Comparison of ENCODE assay signal across 15 cellular contexts in genomic region chr13:20482275-20482761, GRCh38. TPM values are rescaled to one million over a fixed set of nuclear protein-coding genes. Genes with fewer than 3 reads are reported as not detected.
DNase-seq lines count a peak whose midpoint lies in the region; ATAC-seq and TF ChIP-seq lines count a peak whose summit lies in the region.
"Had no signal": no experiment of that assay in that cellular context is flagged by ENCODE, and none has a peak within 500 bp of the region (broad histone marks: within the 10 kb centered on the region; RNA-seq: fewer than 3 reads in every experiment).

No MANE protein-coding gene starts in this region.

- TF ChIP-seq POLR2A in esophagus squamous epithelium (IDR thresholded peaks at IDR 0.05), result no peak

- WGBS in esophagus squamous epithelium, 2 donors, result 43 to 61% methylated on average over 11 of the region's 11 CpGs
- WGBS in trophoblast cell (ENCODE audit: extremely low coverage, insufficient coverage, insufficient read length), result no CpG with 5 or more reads among the region's 11 CpGs

- no peak overlapping the region for H2BK5ac ChIP-seq in trophoblast cell (ENCODE audit: low read depth, low read length, poor library complexity)

- peak; percentile 44; the same call in 1 of the 3 replicates for ATAC-seq in RWPE2 (ENCODE audit: low read depth)
- ATAC-seq in GM19397 (IDR thresholded peaks at IDR 0.05; ENCODE audit: unreplicated experiment), result no peak
- no peak for ATAC-seq in GM21576 (IDR thresholded peaks at IDR 0.05; ENCODE audit: unreplicated experiment)
- no peak for ATAC-seq in left lung
- ATAC-seq: HCT116 had no signal

- no peak overlapping the region for H2AK5ac ChIP-seq in trophoblast cell (ENCODE audit: low read length)

- no peak overlapping the region for H4K12ac ChIP-seq in trophoblast cell (ENCODE audit: low read depth, low read length)

- no peak overlapping the region for H3K18ac ChIP-seq in trophoblast cell (ENCODE audit: low read length)

- TF ChIP-seq CTCF in RWPE2 (IDR thresholded peaks at IDR 0.05; ENCODE audit: poor library complexity, severe bottlenecking) (no peak), esophagus squamous epithelium (IDR thresholded peaks at IDR 0.05) (peak in 2 of 6 experiments; percentile 25 to 45), left lung (IDR thresholded peaks at IDR 0.05) (no peak)

- H3K79me2 ChIP-seq in trophoblast cell (ENCODE audit: control insufficient read depth, insufficient read depth, low read length, poor library complexity), result no peaks in the 10 kb centered on the region

- no peak overlapping the region for H3K23ac ChIP-seq in trophoblast cell (ENCODE audit: low read length)

- H3K4me2 ChIP-seq in BLaER1 (peak overlapping the region; percentile 84), trophoblast cell (ENCODE audit: low read length) (peak overlapping the region; percentile 31)

- H2BK120ac ChIP-seq in trophoblast cell (ENCODE audit: insufficient read depth, low read length, poor library complexity), result no peak overlapping the region

- DNase-seq in RWPE2 (ENCODE audit: low spot score) (no peak), esophagus squamous epithelium (lab: John Stamatoyannopoulos, UW) (no peak), trophoblast cell (peak; percentile 15 to 72), left lung (no peak)
- DNase-seq in activated CD4-positive, alpha-beta T cell treated with anti-CD3 and anti-CD28 coated beads for 4 hours, result no peak
- DNase-seq: activated effector memory CD4-positive, alpha-beta T cell treated with Interleukin-2 at 50 U/mL for 16 hours; immature natural killer cell; NCI-H1105; spleen had no signal

- H3K27me3 ChIP-seq in BLaER1 (no peaks in the 10 kb centered on the region), RWPE2 (ENCODE audit: insufficient read depth, poor library complexity, severe bottlenecking) (no peaks in the 10 kb centered on the region), esophagus squamous epithelium (no peaks in the 10 kb centered on the region), trophoblast cell (ENCODE audit: insufficient read depth, low read length) (no peaks in the 10 kb centered on the region), left lung (no peaks in the 10 kb centered on the region)
- H3K27me3 ChIP-seq: ascending aorta, spleen had no signal

- no peak overlapping the region for H2BK12ac ChIP-seq in trophoblast cell (ENCODE audit: low read length)

- no peak overlapping the region for H3K14ac ChIP-seq in trophoblast cell (ENCODE audit: low read length)

- H3K9ac ChIP-seq in BLaER1 (peak overlapping the region; percentile 39; the same call in 1 of the 2 replicates), trophoblast cell (ENCODE audit: low read length) (no peak overlapping the region)

- peak overlapping the region; percentile 42; the same call in 1 of the 2 replicates for H3K4me3 ChIP-seq in BLaER1
- no peak overlapping the region for H3K4me3 ChIP-seq in RWPE2 (ENCODE audit: severe bottlenecking)
- H3K4me3 ChIP-seq in esophagus squamous epithelium, result no peak overlapping the region
- H3K4me3 ChIP-seq in trophoblast cell (ENCODE audit: low read depth, low read length), result no peak overlapping the region
- no peak overlapping the region for H3K4me3 ChIP-seq in left lung
- H3K4me3 ChIP-seq: ascending aorta, spleen had no signal

- H3K79me1 ChIP-seq in trophoblast cell (ENCODE audit: low read length), result peaks cover 4% of the 10 kb centered on the region

- H3K4ac ChIP-seq in trophoblast cell (ENCODE audit: low read depth, low read length), result no peak overlapping the region

- H3K36me3 ChIP-seq in BLaER1 (no peaks in the 10 kb centered on the region), RWPE2 (ENCODE audit: low read depth) (no peaks in the 10 kb centered on the region), esophagus squamous epithelium (no peaks in the 10 kb centered on the region), trophoblast cell (ENCODE audit: control insufficient read depth in 1 of 2, insufficient read depth in 2 of 2, low read length in 2 of 2) (no peaks in the 10 kb centered on the region), left lung (no peaks in the 10 kb centered on the region)

- H3K27ac ChIP-seq in BLaER1 (peak overlapping the region; percentile 65; the same call in 1 of the 2 replicates), RWPE2 (ENCODE audit: poor library complexity, severe bottlenecking) (no peak overlapping the region), esophagus squamous epithelium (peak overlapping the region; percentile 40 to 74 (median 58)), trophoblast cell (ENCODE audit: low read depth, low read length) (peak overlapping the region; percentile 44), left lung (no peak overlapping the region)
- H3K27ac ChIP-seq: ascending aorta, spleen had no signal

- no peak overlapping the region for H4K8ac ChIP-seq in trophoblast cell (ENCODE audit: low read depth, low read length)

- intact Hi-C loops in esophagus squamous epithelium (cut with DNase I) (loop anchor here (10.0 kb wide), 1 partner anchor 298 kb away; no protein-coding TSS in a partner anchor), left lung (cut with DNase I) (no loop called here)

- H3K9me3 ChIP-seq in BLaER1 (0 out of 2 replicates have a peak, but pooled peaks cover 4% of the 10 kb centered on the region), RWPE2 (ENCODE audit: severe bottlenecking) (no peaks in the 10 kb centered on the region), esophagus squamous epithelium (no peaks in the 10 kb centered on the region), trophoblast cell (ENCODE audit: insufficient read depth, low read depth, low read length) (no peaks in the 10 kb centered on the region), left lung (no peaks in the 10 kb centered on the region)
- H3K9me3 ChIP-seq: ascending aorta, Caco-2, spleen had no signal

- H4K91ac ChIP-seq in trophoblast cell (ENCODE audit: low read depth, low read length), result no peak overlapping the region

- no peaks in the 10 kb centered on the region for H4K20me1 ChIP-seq in BLaER1

- H3K4me1 ChIP-seq in BLaER1, result peaks cover 52% of the 10 kb centered on the region
- peaks cover 7% of the 10 kb centered on the region for H3K4me1 ChIP-seq in RWPE2 (ENCODE audit: insufficient read depth, poor library complexity, severe bottlenecking)
- peaks cover 0 to 33% (median 6%) of the 10 kb centered on the region in 3 donors for H3K4me1 ChIP-seq in esophagus squamous epithelium
- H3K4me1 ChIP-seq in trophoblast cell (ENCODE audit: control insufficient read depth in 1 of 2, insufficient read depth in 2 of 2, low read length in 2 of 2), result peaks cover 7% of the 10 kb centered on the region in 2 experiments
- no peaks in the 10 kb centered on the region for H3K4me1 ChIP-seq in left lung
- H3K4me1 ChIP-seq: ascending aorta had no signal

- no peak overlapping the region for H2AFZ ChIP-seq in trophoblast cell (ENCODE audit: insufficient read depth, low read length, poor library complexity)

RNA-seq across cellular contexts. Expression of gene CRYL1, which starts 43.3 kb away (rescaled TPM):
- 10 to 100 TPM; 12.5 to 41.2 (median 24.4) TPM for total RNA-seq in esophagus squamous epithelium
- polyA plus RNA-seq in trophoblast cell (2013), result 5.5 and 6.0 TPM in 2 replicates
- 10 to 100 TPM; 15.5 to 31.8 TPM for total RNA-seq in left lung

Comparison
In these comparisons a context has a peak if more than half of its experiments do, and no peak if none do; other contexts are left out.
1. H3K27ac ChIP-seq: peak in BLaER1 (single experiment), esophagus squamous epithelium (4 of 4) and trophoblast cell (single experiment); none in RWPE2 (single experiment) and left lung (0 of 2).
2. DNase-seq: peak in trophoblast cell (2 of 2); none in RWPE2 (single experiment), esophagus squamous epithelium (single experiment), left lung (0 of 2) and activated CD4-positive, alpha-beta T cell treated with anti-CD3 and anti-CD28 coated beads for 4 hours (0 of 2).